Comparison of ENCODE assay signal across 11 cellular contexts in genomic region chr14:92657457-92658142, GRCh38.
DNase-seq lines count a peak whose midpoint lies in the region; ATAC-seq and TF ChIP-seq lines count a peak whose summit lies in the region.
"Had no signal": no experiment of that assay in that cellular context is flagged by ENCODE, and none has a peak within 500 bp of the region (broad histone marks: within the 10 kb centered on the region; RNA-seq: fewer than 3 reads in every experiment).

No MANE protein-coding gene starts in this region.

- no peaks in the 10 kb centered on the region for H3K9me3 Mint-ChIP-seq in effector memory CD8-positive, alpha-beta T cell
- H3K9me3 Mint-ChIP-seq in neural crest cell, result no peaks in the 10 kb centered on the region
- H3K9me3 Mint-ChIP-seq: T-helper 2 cell treated with Interferon-gamma antibody and Interleukin-4, amounts not matched to agents 5 μg/mL and 100 μg/mL, for 36 hours had no signal

- H3K27me3 Mint-ChIP-seq in effector memory CD8-positive, alpha-beta T cell, result no peaks in the 10 kb centered on the region
- no peaks in the 10 kb centered on the region for H3K27me3 Mint-ChIP-seq in neural crest cell (ENCODE audit: low read depth)

- no peak for TF ChIP-seq CTCF in neural crest cell (conservative IDR thresholded peaks at IDR 0.05)

- intact Hi-C loops in Right ventricle myocardium inferior (cut with DNase I) (loop anchor here (5.0 kb wide), 1 partner anchor 200 kb away; no protein-coding TSS in a partner anchor), cardiac septum (cut with DNase I) (no loop called here)

- ATAC-seq in Right ventricle myocardium inferior (peak; percentile 72), GM18498 (IDR thresholded peaks at IDR 0.05; ENCODE audit: unreplicated experiment) (no peak)
- ATAC-seq in effector memory CD8-positive, alpha-beta T cell (replicated peaks), result no peak
- no peak for ATAC-seq in activated CD4-positive, CD25-positive, alpha-beta regulatory T cell treated with anti-CD3 and anti-CD28 coated beads, Interleukin-2, amount 50 U/mL, for 24 hours

- H3K4me1 Mint-ChIP-seq in effector memory CD8-positive, alpha-beta T cell (ENCODE audit: low read depth in 2 of 2), result peaks cover 62% of the 10 kb centered on the region in 2 donors
- no peaks in the 10 kb centered on the region for H3K4me1 Mint-ChIP-seq in neural crest cell

- peak; percentile 87 for DNase-seq in Right ventricle myocardium inferior (ENCODE audit: missing footprints)
- no peak for DNase-seq in cardiac septum (ENCODE audit: low spot score)
- DNase-seq in effector memory CD8-positive, alpha-beta T cell, result no peak
- no peak for DNase-seq in neural crest cell (ENCODE audit: low read depth, low spot score)
- DNase-seq in NCI-H1930 (lab: John Stamatoyannopoulos, UW), result no peak
- no peak for DNase-seq in OCI-M2 (lab: John Stamatoyannopoulos, UW; ENCODE audit: unreplicated experiment)
- DNase-seq: mesenchymal stem cell, NCI-H774 had no signal

- H3K36me3 Mint-ChIP-seq in effector memory CD8-positive, alpha-beta T cell (ENCODE audit: insufficient read depth), result peaks cover 64% of the 10 kb centered on the region
- peaks cover 2% of the 10 kb centered on the region for H3K36me3 Mint-ChIP-seq in neural crest cell (ENCODE audit: low read depth)

- H3K4me3 Mint-ChIP-seq in effector memory CD8-positive, alpha-beta T cell, result peak overlapping the region in 1 of 2 donors; percentile 27
- H3K4me3 Mint-ChIP-seq in neural crest cell, result no peak overlapping the region
- H3K4me3 Mint-ChIP-seq: T-helper 2 cell treated with Interferon-gamma antibody and Interleukin-4, amounts not matched to agents 5 μg/mL and 100 μg/mL, for 36 hours had no signal

- peak overlapping the region; percentile 91 to 97 for H3K27ac Mint-ChIP-seq in effector memory CD8-positive, alpha-beta T cell
- peak overlapping the region; percentile 67 for H3K27ac Mint-ChIP-seq in neural crest cell (ENCODE audit: unreplicated experiment)
